Comparison of ENCODE assay signal across 10 cellular contexts in the genomic region with DNA sequence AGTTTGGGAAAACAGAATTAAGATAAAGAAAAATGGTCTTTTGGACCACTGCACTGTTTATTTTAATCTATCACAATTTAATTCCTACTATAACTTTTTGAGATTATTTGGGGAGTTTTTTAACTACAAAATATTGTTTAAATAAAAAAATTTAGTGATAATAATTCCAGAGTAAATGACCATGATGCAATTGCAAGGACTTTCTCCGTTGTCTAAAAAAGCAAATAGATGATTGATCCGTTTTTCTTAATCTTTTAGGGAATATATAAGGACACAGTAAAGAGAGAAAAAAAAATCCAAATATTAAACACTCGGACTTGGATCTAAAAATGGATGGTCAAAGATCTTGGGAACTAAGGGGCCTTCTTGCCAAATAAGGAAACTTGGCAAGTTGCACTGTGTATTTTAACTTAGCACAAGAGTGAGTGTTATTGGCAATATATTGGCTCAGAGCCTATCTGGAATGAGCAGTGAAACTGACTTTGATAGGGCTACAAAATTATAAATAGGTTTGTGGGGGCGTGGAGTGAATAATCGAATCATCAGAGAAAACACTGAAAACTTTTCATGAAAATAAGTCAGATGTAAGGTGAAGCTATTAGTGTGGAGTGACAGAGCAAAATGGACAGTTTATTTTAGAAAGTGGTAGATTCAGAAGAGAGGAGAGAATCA. TPM values are rescaled to one million over a fixed set of nuclear protein-coding genes. Genes with fewer than 3 reads are reported as not detected.
A peak's percentile ranks its signal among the peaks of the same experiment; 100 is the strongest.
DNase-seq lines count a peak whose midpoint lies in the region; ATAC-seq and TF ChIP-seq lines count a peak whose summit lies in the region.
"Had no signal": no experiment of that assay in that cellular context is flagged by ENCODE, and none has a peak within 500 bp of the region (broad histone marks: within the 10 kb centered on the region; RNA-seq: fewer than 3 reads in every experiment).

No MANE protein-coding gene starts in this region.

- DNase-seq in activated T-cell treated with anti-CD3 and anti-CD28 coated beads, Interleukin-2, amount 50 U/mL, for 72 hours = no peak
- DNase-seq in activated T-cell treated with anti-CD3 and anti-CD28 coated beads for 4 hours = no peak
- no peak for DNase-seq in activated CD8-positive, alpha-beta T cell treated with anti-CD3 and anti-CD28 coated beads, Interleukin-2, amount 10 ng/mL, durations not matched to agents 7 days and 5 days
- DNase-seq in iris pigment epithelial cell (ENCODE audit: low read depth) = peak; percentile 71
- DNase-seq in type B pancreatic cell (ENCODE audit: extremely low spot score, unreplicated experiment) = no peak
- DNase-seq in NOMO-1 treated with dmso at 0.1 percent for 144 hours (lab: John Stamatoyannopoulos, UW; ENCODE audit: unreplicated experiment) = no peak
- DNase-seq in epidermal melanocyte (ENCODE audit: insufficient read length, low spot score) = no peak
- DNase-seq: effector memory CD8-positive, alpha-beta T cell; stimulated activated CD4-positive, alpha-beta T cell treated with anti-CD3 and anti-CD28 coated beads, Interleukin-15, amount 100 ng/mL, for 24 hours had no signal

- no peaks in the 10 kb centered on the region for H3K9me3 Mint-ChIP-seq in activated T-cell treated with anti-CD3 and anti-CD28 coated beads, Interleukin-2, amount 50 U/mL, for 72 hours
- H3K9me3 Mint-ChIP-seq in activated CD8-positive, alpha-beta T cell treated with anti-CD3 and anti-CD28 coated beads, Interleukin-2, amount 10 ng/mL, durations not matched to agents 7 days and 5 days (ENCODE audit: insufficient read depth) = no peaks in the 10 kb centered on the region
- no peaks in the 10 kb centered on the region for H3K9me3 Mint-ChIP-seq in type B pancreatic cell
- H3K9me3 Mint-ChIP-seq: effector memory CD8-positive, alpha-beta T cell had no signal

- TF ChIP-seq CTCF in type B pancreatic cell (conservative IDR thresholded peaks at IDR 0.05) = no peak

- peak overlapping the region in 1 of 2 donors; percentile 89 for H3K4me3 Mint-ChIP-seq in activated T-cell treated with anti-CD3 and anti-CD28 coated beads, Interleukin-2, amount 50 U/mL, for 72 hours
- H3K4me3 Mint-ChIP-seq in activated CD8-positive, alpha-beta T cell treated with anti-CD3 and anti-CD28 coated beads, Interleukin-2, amount 10 ng/mL, durations not matched to agents 7 days and 5 days = peak overlapping the region; percentile 82
- peak overlapping the region; percentile 91 for H3K4me3 Mint-ChIP-seq in type B pancreatic cell

- H3K4me1 Mint-ChIP-seq in activated T-cell treated with anti-CD3 and anti-CD28 coated beads, Interleukin-2, amount 50 U/mL, for 72 hours (ENCODE audit: low read depth) = peaks cover 21% of the 10 kb centered on the region
- H3K4me1 Mint-ChIP-seq in activated CD8-positive, alpha-beta T cell treated with anti-CD3 and anti-CD28 coated beads, Interleukin-2, amount 10 ng/mL, durations not matched to agents 7 days and 5 days (ENCODE audit: low read depth) = peaks cover 25% of the 10 kb centered on the region
- H3K4me1 Mint-ChIP-seq in type B pancreatic cell (ENCODE audit: unreplicated experiment) = peaks cover 22% of the 10 kb centered on the region

- H3K27me3 Mint-ChIP-seq in activated T-cell treated with anti-CD3 and anti-CD28 coated beads, Interleukin-2, amount 50 U/mL, for 72 hours (ENCODE audit: low read depth) = peaks cover 16% of the 10 kb centered on the region
- peaks cover 12% of the 10 kb centered on the region for H3K27me3 Mint-ChIP-seq in activated CD8-positive, alpha-beta T cell treated with anti-CD3 and anti-CD28 coated beads, Interleukin-2, amount 10 ng/mL, durations not matched to agents 7 days and 5 days (ENCODE audit: low read depth)
- H3K27me3 Mint-ChIP-seq in type B pancreatic cell = peaks cover 11% of the 10 kb centered on the region
- H3K27me3 Mint-ChIP-seq: effector memory CD8-positive, alpha-beta T cell had no signal

- ATAC-seq in activated T-cell treated with anti-CD3 and anti-CD28 coated beads, Interleukin-2, amount 50 U/mL, for 72 hours (replicated peaks in 1 of 2) = no peak
- no peak for ATAC-seq in activated CD8-positive, alpha-beta T cell treated with anti-CD3 and anti-CD28 coated beads, Interleukin-2, amount 10 ng/mL, durations not matched to agents 7 days and 5 days
- ATAC-seq in GM18870 (IDR thresholded peaks at IDR 0.05; ENCODE audit: unreplicated experiment) = no peak

- CTCF ChIA-PET in activated CD8-positive, alpha-beta T cell treated with anti-CD3 and anti-CD28 coated beads, Interleukin-2, amount 10 ng/mL, durations not matched to agents 7 days and 5 days (lab: Charles Lee) = interaction anchor here (1.8 kb wide), 1 partner anchor 50 kb away, joined by 6 read pairs; no protein-coding TSS in a partner anchor

- H3K36me3 Mint-ChIP-seq in activated T-cell treated with anti-CD3 and anti-CD28 coated beads, Interleukin-2, amount 50 U/mL, for 72 hours (ENCODE audit: insufficient read depth in 2 of 2) = peaks cover 0 to 3% of the 10 kb centered on the region in 2 donors
- H3K36me3 Mint-ChIP-seq in activated CD8-positive, alpha-beta T cell treated with anti-CD3 and anti-CD28 coated beads, Interleukin-2, amount 10 ng/mL, durations not matched to agents 7 days and 5 days (ENCODE audit: low read depth) = peaks cover 9% of the 10 kb centered on the region
- peaks cover 5% of the 10 kb centered on the region for H3K36me3 Mint-ChIP-seq in type B pancreatic cell

- peak overlapping the region; percentile 13 for H3K27ac Mint-ChIP-seq in activated T-cell treated with anti-CD3 and anti-CD28 coated beads, Interleukin-2, amount 50 U/mL, for 72 hours
- no peak overlapping the region for H3K27ac Mint-ChIP-seq in activated CD8-positive, alpha-beta T cell treated with anti-CD3 and anti-CD28 coated beads, Interleukin-2, amount 10 ng/mL, durations not matched to agents 7 days and 5 days
- H3K27ac Mint-ChIP-seq in type B pancreatic cell = no peak overlapping the region

- POLR2A ChIA-PET in activated CD8-positive, alpha-beta T cell treated with anti-CD3 and anti-CD28 coated beads, Interleukin-2, amount 10 ng/mL, durations not matched to agents 7 days and 5 days (lab: Charles Lee) = no interaction called here

RNA-seq across cellular contexts. Expression of gene MAP3K20, which starts 2.0 kb away (rescaled TPM):
- total RNA-seq in activated T-cell treated with anti-CD3 and anti-CD28 coated beads, Interleukin-2, amount 50 U/mL, for 72 hours = 10 to 100 TPM; 10.1 to 11.9 TPM
- 10 to 100 TPM; 15.6 to 16.0 TPM for total RNA-seq in activated CD8-positive, alpha-beta T cell treated with anti-CD3 and anti-CD28 coated beads, Interleukin-2, amount 10 ng/mL, durations not matched to agents 7 days and 5 days
- total RNA-seq in type B pancreatic cell (ENCODE audit: low replicate concordance) = 12.1 and 23.5 TPM in 2 replicates
